Comparison of ENCODE assay signal across 8 cellular contexts in genomic region chrX:101415180-101416130, GRCh38. TPM values are rescaled to one million over a fixed set of nuclear protein-coding genes. Genes with fewer than 3 reads are reported as not detected.
DNase-seq lines count a peak whose midpoint lies in the region; ATAC-seq, FAIRE-seq and TF ChIP-seq lines count a peak whose summit lies in the region.

No MANE protein-coding gene starts in this region.

- H3K4me1 ChIP-seq in small intestine (ENCODE audit: control insufficient read depth in 2 of 2, insufficient read depth in 1 of 2, low read depth in 1 of 2, low read length in 1 of 2), result no peaks in the 10 kb centered on the region

- peaks cover 3 to 5% of the 10 kb centered on the region in 2 donors for H3K36me3 ChIP-seq in small intestine (ENCODE audit: control insufficient read depth in 2 of 2, insufficient read depth in 2 of 2, low read length in 2 of 2)

- ATAC-seq in GM21381 (IDR thresholded peaks at IDR 0.05; ENCODE audit: unreplicated experiment), result peak; percentile 53

- peak overlapping the region in 1 of 2 donors; percentile 38 for H3K27ac ChIP-seq in small intestine (ENCODE audit: low read depth in 1 of 2, low read length in 1 of 2)

- H3K9me3 ChIP-seq in small intestine (ENCODE audit: control insufficient read depth, low read depth), result no peaks in the 10 kb centered on the region

- no peak for FAIRE-seq in small intestine (lab: Jason Lieb, UNC)

- no peaks in the 10 kb centered on the region for H3K27me3 ChIP-seq in small intestine (ENCODE audit: control insufficient read depth in 2 of 2, insufficient read depth in 2 of 2, low read length in 2 of 2)

- H3K4me3 ChIP-seq in astrocyte of the spinal cord (ENCODE audit: low read depth, low read length) (no peak overlapping the region), small intestine (ENCODE audit: low read depth in 1 of 2, low read length in 2 of 2) (no peak overlapping the region)

- in situ Hi-C loops in astrocyte of the spinal cord (cut with HindIII; ENCODE audit: low sequenced_read_pairs), result no loop called here

- 24 to 33% (median 27%) methylated on average over 12 of the region's 12 CpGs for WGBS in small intestine, 3 donors

- peak; percentile 46 for DNase-seq in DMS79 treated with DMSO at 0.1 percent for 48 hours (lab: John Stamatoyannopoulos, UW)
- DNase-seq in DMS79 (lab: John Stamatoyannopoulos, UW), result no peak
- peak in 64 of 76 experiments; percentile 1 to 72 (median 32) for DNase-seq in HUDEP-2 (lab: John Stamatoyannopoulos, UW; ENCODE audit: unreplicated experiment in 76 of 76)
- DNase-seq in OCI-M2 (lab: John Stamatoyannopoulos, UW; ENCODE audit: unreplicated experiment), result peak; percentile 2
- peak; percentile 85 for DNase-seq in astrocyte of the spinal cord (ENCODE audit: low read depth, low spot score)
- DNase-seq in iPS-NIHi11 (ENCODE audit: low spot score), result peak; percentile 41
- peak; percentile 75 for DNase-seq in small intestine

- TF ChIP-seq CTCF in astrocyte of the spinal cord (IDR thresholded peaks at IDR 0.05; ENCODE audit: low read depth, low read length), result peak; percentile 79

RNA-seq across cellular contexts. Expression of gene HNRNPH2, which starts 7.4 kb away (rescaled TPM):
- polyA plus RNA-seq in small intestine, result 10 to 100 TPM; 60.2 to 72.4 (median 71.5) TPM

RNA-seq across cellular contexts. Expression of gene GLA, which starts 7.7 kb away (rescaled TPM):
- 10 to 100 TPM; 15.9 to 34.6 (median 32.7) TPM for polyA plus RNA-seq in small intestine

RNA-seq across cellular contexts. Expression of gene RPL36A, which starts 24.6 kb away (rescaled TPM):
- polyA plus RNA-seq in small intestine, result 1,000 to 10,000 TPM; 1,312 to 3,526 (median 2,289) TPM

RNA-seq across cellular contexts. Expression of gene BTK, which starts 29.5 kb away (rescaled TPM):
- 1 to 10 TPM in 2 of 3 donors, under 1 TPM in 1; 0.22 to 4.9 (median 2.9) TPM for polyA plus RNA-seq in small intestine
